26 cellular contexts compared by ENCODE assay signal in the genomic region with DNA sequence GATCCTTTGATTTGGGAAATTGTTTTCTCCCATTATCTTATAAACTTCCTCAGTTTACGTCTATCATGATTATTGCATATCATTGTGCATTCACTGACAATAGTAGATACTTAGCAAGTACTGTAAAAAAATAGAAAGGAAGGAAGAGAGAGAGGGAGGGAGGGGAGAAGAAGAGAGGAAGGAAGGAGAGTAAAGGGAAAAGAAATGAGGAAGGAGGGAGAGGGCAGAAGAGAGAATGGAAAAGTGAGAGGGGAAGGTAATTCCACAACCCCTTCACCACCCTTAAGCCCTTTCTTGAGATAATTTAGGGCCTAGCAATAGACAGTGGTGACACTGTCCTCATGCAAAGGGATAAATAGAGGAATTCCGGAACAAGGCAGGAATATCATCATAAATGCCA.
A peak's percentile ranks its signal among the peaks of the same experiment; 100 is the strongest.
DNase-seq lines count a peak whose midpoint lies in the region; ATAC-seq and TF ChIP-seq lines count a peak whose summit lies in the region.
"Had no signal": no experiment of that assay in that cellular context is flagged by ENCODE, and none has a peak within 500 bp of the region (broad histone marks: within the 10 kb centered on the region; RNA-seq: fewer than 3 reads in every experiment).

No MANE protein-coding gene starts in this region.

- no peak overlapping the region for H3K4me3 ChIP-seq in Panc1 (ENCODE audit: low read depth in 2 of 2, low read length in 2 of 2)
- no peak overlapping the region for H3K4me3 ChIP-seq in subcutaneous abdominal adipose tissue (ENCODE audit: low read depth in 1 of 5, low read length in 5 of 5)
- H3K4me3 ChIP-seq: GM12878, K562, Peyer's patch, SK-N-MC had no signal

- no peaks in the 10 kb centered on the region for H3K27me3 ChIP-seq in Panc1 (ENCODE audit: control insufficient read depth, insufficient read depth, low read length)
- H3K27me3 ChIP-seq in subcutaneous abdominal adipose tissue (ENCODE audit: control insufficient read depth in 5 of 5, insufficient read depth in 4 of 5, low read length in 5 of 5): no peaks in the 10 kb centered on the region
- H3K27me3 ChIP-seq: Peyer's patch had no signal

- CTCF ChIA-PET in Calu3 (lab: Charles Lee) (no interaction called here), Panc1 (lab: Charles Lee) (no interaction called here)

- in situ Hi-C loops in Panc1 (cut with HindIII; ENCODE audit: low pct_unique_long_range_greater_than_20kb, low sequenced_read_pairs): no loop called here

- H3K27ac Mint-ChIP-seq in Calu3 (ENCODE audit: unreplicated experiment): peak overlapping the region; percentile 80
- H3K27ac Mint-ChIP-seq in endothelial cell (ENCODE audit: unreplicated experiment): peak overlapping the region; percentile 32
- H3K27ac Mint-ChIP-seq: CD4-positive, CD25-positive, alpha-beta regulatory T cell had no signal

- no peak for DNase-seq in Calu3
- no peak for DNase-seq in Panc1 (ENCODE audit: low read depth, low spot score)
- no peak for DNase-seq in endothelial cell (ENCODE audit: low spot score)
- DNase-seq in activated CD4-positive, CD25-positive, alpha-beta regulatory T cell (lab: John Stamatoyannopoulos, UW): no peak
- DNase-seq in hypothalamus (lab: John Stamatoyannopoulos, UW): no peak
- DNase-seq: CD4-positive, CD25-positive, alpha-beta regulatory T cell; DMS79; EL; GDM1; GOT3; HCEC 1CT; Kasumi-1; MV-4-11; NCI-H1105 treated with DMSO at 0.1 percent for 48 hours; NCI-H146; NCI-H1930; NCI-H2107; NCI-H524 treated with DMSO at 0.1 percent for 48 hours; NCI-H774; Peyer's patch; SIG-M5 had no signal

- H3K4me1 ChIP-seq in Panc1 (ENCODE audit: control insufficient read depth, insufficient read depth, low read length) (peaks cover 4% of the 10 kb centered on the region; the same call in 1 of the 2 replicates), subcutaneous abdominal adipose tissue (ENCODE audit: control insufficient read depth in 5 of 5, insufficient read depth in 5 of 5, low read length in 5 of 5) (peaks cover 7 to 35% (median 25%) of the 10 kb centered on the region in 5 donors)

- H3K36me3 ChIP-seq in Panc1 (ENCODE audit: control insufficient read depth, insufficient read depth, low read length) (no peaks in the 10 kb centered on the region), subcutaneous abdominal adipose tissue (ENCODE audit: control insufficient read depth in 5 of 5, insufficient read depth in 5 of 5, low read length in 5 of 5) (peaks cover 0 to 3% (median 0%) of the 10 kb centered on the region in 5 donors)
- H3K36me3 ChIP-seq: Peyer's patch had no signal

- intact Hi-C loops in Calu3 (cut with micrococcal nuclease; ENCODE audit: unreplicated experiment): no loop called here
- intact Hi-C loops in Panc1 (cut with micrococcal nuclease; ENCODE audit: unreplicated experiment): no loop called here

- no peak overlapping the region for H3K9ac ChIP-seq in subcutaneous abdominal adipose tissue (ENCODE audit: low read length in 5 of 5)

- H3K36me3 Mint-ChIP-seq in Calu3 (ENCODE audit: insufficient read depth, unreplicated experiment) (peaks cover 19% of the 10 kb centered on the region), endothelial cell (ENCODE audit: low read depth, unreplicated experiment) (peaks cover 17% of the 10 kb centered on the region)
- H3K36me3 Mint-ChIP-seq: CD4-positive, CD25-positive, alpha-beta regulatory T cell had no signal

- TF ChIP-seq CTCF in Calu3 (IDR thresholded peaks at IDR 0.05; ENCODE audit: unreplicated experiment) (no peak), Panc1 (IDR thresholded peaks at IDR 0.05) (no peak), endothelial cell (IDR thresholded peaks at IDR 0.05; ENCODE audit: unreplicated experiment) (no peak)

- peak overlapping the region; percentile 29; the same call in 1 of the 2 replicates for H3K27ac ChIP-seq in Panc1 (ENCODE audit: low read length)
- peak overlapping the region; percentile 31 for H3K27ac ChIP-seq in subcutaneous abdominal adipose tissue (ENCODE audit: low read depth, low read length)
- H3K27ac ChIP-seq: Peyer's patch, SK-N-MC had no signal

- H3K4me3 Mint-ChIP-seq in Calu3 (ENCODE audit: low read depth, unreplicated experiment) (no peak overlapping the region), endothelial cell (ENCODE audit: unreplicated experiment) (no peak overlapping the region)
- H3K4me3 Mint-ChIP-seq: CD4-positive, CD25-positive, alpha-beta regulatory T cell had no signal

- H3K4me1 Mint-ChIP-seq in Calu3 (ENCODE audit: low read depth, unreplicated experiment): peaks cover 37% of the 10 kb centered on the region
- H3K4me1 Mint-ChIP-seq in endothelial cell (ENCODE audit: unreplicated experiment): peaks cover 67% of the 10 kb centered on the region
- H3K4me1 Mint-ChIP-seq: CD4-positive, CD25-positive, alpha-beta regulatory T cell had no signal

- no peak for ATAC-seq in Panc1
- no peak for ATAC-seq in HG03432 (IDR thresholded peaks at IDR 0.05; ENCODE audit: unreplicated experiment)
- ATAC-seq: GM12878, K562 had no signal

- BruUV-seq in Calu3 (replicated peaks; lab: Mats Ljungman, UMichigan) (no TSS peak), Panc1 (replicated peaks; lab: Mats Ljungman, UMichigan) (no TSS peak)

- H3K9me3 Mint-ChIP-seq in Calu3 (ENCODE audit: low read depth, unreplicated experiment) (no peaks in the 10 kb centered on the region), endothelial cell (ENCODE audit: unreplicated experiment) (no peaks in the 10 kb centered on the region)

- POLR2A ChIA-PET in Panc1 (lab: Charles Lee): no interaction called here

- H3K27me3 Mint-ChIP-seq in Calu3 (ENCODE audit: unreplicated experiment) (no peaks in the 10 kb centered on the region), endothelial cell (ENCODE audit: unreplicated experiment) (peaks cover 8% of the 10 kb centered on the region)

- no peaks in the 10 kb centered on the region for H3K9me3 ChIP-seq in Panc1 (ENCODE audit: control insufficient read depth, insufficient read depth, low read depth, low read length)
- H3K9me3 ChIP-seq in subcutaneous abdominal adipose tissue (ENCODE audit: control insufficient read depth in 5 of 5, low read length in 5 of 5): no peaks in the 10 kb centered on the region
- H3K9me3 ChIP-seq: Peyer's patch had no signal
